In genomic region chr19:15276620-15277019, GRCh38 we compare ENCODE assay signal across 13 cellular contexts. TPM values are rescaled to one million over a fixed set of nuclear protein-coding genes. Genes with fewer than 3 reads are reported as not detected.
DNase-seq lines count a peak whose midpoint lies in the region; ATAC-seq and TF ChIP-seq lines count a peak whose summit lies in the region.
"Had no signal": no experiment of that assay in that cellular context is flagged by ENCODE, and none has a peak within 500 bp of the region (broad histone marks: within the 10 kb centered on the region; RNA-seq: fewer than 3 reads in every experiment).

No MANE protein-coding gene starts in this region.

- H3K36me3 ChIP-seq in ascending aorta (peaks cover 13 to 15% of the 10 kb centered on the region in 2 donors), right lobe of liver (peaks cover 0 to 13% (median 6%) of the 10 kb centered on the region in 4 donors), upper lobe of right lung (peaks cover 14% of the 10 kb centered on the region)

- WGBS in right lobe of liver (ENCODE audit: insufficient coverage, low coverage, low lambda C conversion rate, missing lambda C conversion rate) = 44% methylated on average over 8 of the region's 8 CpGs

- H3K4me3 ChIP-seq in ascending aorta (no peak overlapping the region), right lobe of liver (no peak overlapping the region), upper lobe of right lung (no peak overlapping the region)
- H3K4me3 ChIP-seq: PC-9 had no signal

- H3K27me3 Mint-ChIP-seq in natural killer cell (ENCODE audit: low read depth in 2 of 2) = no peaks in the 10 kb centered on the region
- no peaks in the 10 kb centered on the region for H3K27me3 Mint-ChIP-seq in natural killer cell treated with Interleukin-12 subunit alpha and Interleukin-12 subunit beta and Interleukin-15 and Interleukin-18, amount 100 ng/mL, for 72 hours

- H3K27ac ChIP-seq in ascending aorta = peak overlapping the region; percentile 17 to 25
- no peak overlapping the region for H3K27ac ChIP-seq in right lobe of liver
- peak overlapping the region; percentile 36 for H3K27ac ChIP-seq in upper lobe of right lung
- H3K27ac ChIP-seq: C4-2B, PC-9 had no signal

- H3K4me1 Mint-ChIP-seq in natural killer cell = peaks cover 66 to 93% of the 10 kb centered on the region in 2 donors
- H3K4me1 Mint-ChIP-seq in natural killer cell treated with Interleukin-12 subunit alpha and Interleukin-12 subunit beta and Interleukin-15 and Interleukin-18, amount 100 ng/mL, for 72 hours (ENCODE audit: low read depth in 2 of 2) = peaks cover 39 to 57% of the 10 kb centered on the region in 2 donors

- H3K27me3 ChIP-seq in ascending aorta (no peaks in the 10 kb centered on the region), right lobe of liver (no peaks in the 10 kb centered on the region), upper lobe of right lung (no peaks in the 10 kb centered on the region)

- no peaks in the 10 kb centered on the region for H3K36me3 Mint-ChIP-seq in natural killer cell
- peaks cover under 1% of the 10 kb centered on the region for H3K36me3 Mint-ChIP-seq in natural killer cell treated with Interleukin-12 subunit alpha and Interleukin-12 subunit beta and Interleukin-15 and Interleukin-18, amount 100 ng/mL, for 72 hours

- H3K9me3 Mint-ChIP-seq in natural killer cell = no peaks in the 10 kb centered on the region
- no peaks in the 10 kb centered on the region for H3K9me3 Mint-ChIP-seq in natural killer cell treated with Interleukin-12 subunit alpha and Interleukin-12 subunit beta and Interleukin-15 and Interleukin-18, amount 100 ng/mL, for 72 hours

- DNase-seq in natural killer cell = no peak
- no peak for DNase-seq in natural killer cell treated with Interleukin-12 subunit alpha and Interleukin-12 subunit beta and Interleukin-15 and Interleukin-18, amount 100 ng/mL, for 72 hours (ENCODE audit: low spot score)
- no peak for DNase-seq in ascending aorta (ENCODE audit: low spot score in 2 of 2)
- DNase-seq in right lobe of liver = peak in 1 of 3 donors; percentile 67
- DNase-seq in upper lobe of right lung = no peak
- no peak for DNase-seq in EL
- no peak for DNase-seq in NCI-H510A treated with DMSO at 0.1 percent for 48 hours (lab: John Stamatoyannopoulos, UW)
- DNase-seq: activated CD4-positive, CD25-positive, alpha-beta regulatory T cell; amniotic stem cell; NCI-H2081; PC-9 had no signal

- TF ChIP-seq CTCF in natural killer cell (IDR thresholded peaks at IDR 0.05) (no peak), ascending aorta (IDR thresholded peaks at IDR 0.05) (no peak), right lobe of liver (IDR thresholded peaks at IDR 0.05) (no peak), upper lobe of right lung (IDR thresholded peaks at IDR 0.05) (no peak)

- intact Hi-C loops in natural killer cell (cut with micrococcal nuclease) = no loop called here
- intact Hi-C loops in ascending aorta (cut with DNase I) = no loop called here
- intact Hi-C loops in right lobe of liver (cut with DNase I) = no loop called here
- intact Hi-C loops in upper lobe of right lung (cut with DNase I) = loop anchor here (10.0 kb wide), 1 partner anchor 48 kb away; no protein-coding TSS in a partner anchor

- H3K4me3 Mint-ChIP-seq in natural killer cell = peak overlapping the region; percentile 14
- no peak overlapping the region for H3K4me3 Mint-ChIP-seq in natural killer cell treated with Interleukin-12 subunit alpha and Interleukin-12 subunit beta and Interleukin-15 and Interleukin-18, amount 100 ng/mL, for 72 hours

- peak overlapping the region; percentile 25 to 87 for H3K27ac Mint-ChIP-seq in natural killer cell
- peak overlapping the region in 1 of 2 donors; percentile 26 for H3K27ac Mint-ChIP-seq in natural killer cell treated with Interleukin-12 subunit alpha and Interleukin-12 subunit beta and Interleukin-15 and Interleukin-18, amount 100 ng/mL, for 72 hours

- peaks cover 15 to 90% of the 10 kb centered on the region in 2 donors for H3K4me1 ChIP-seq in ascending aorta
- peaks cover 0 to 75% (median 27%) of the 10 kb centered on the region in 4 donors for H3K4me1 ChIP-seq in right lobe of liver
- H3K4me1 ChIP-seq in upper lobe of right lung = peaks cover 85% of the 10 kb centered on the region

- no peaks in the 10 kb centered on the region for H3K9me3 ChIP-seq in ascending aorta
- H3K9me3 ChIP-seq in right lobe of liver = no peaks in the 10 kb centered on the region
- H3K9me3 ChIP-seq in upper lobe of right lung = no peaks in the 10 kb centered on the region

- no peak for TF ChIP-seq POLR2A in right lobe of liver (IDR thresholded peaks at IDR 0.05)

- ATAC-seq in natural killer cell (no peak), right lobe of liver (peak; percentile 55 to 70 (median 63)), upper lobe of right lung (peak; percentile 38), GM19328 (IDR thresholded peaks at IDR 0.05; ENCODE audit: unreplicated experiment) (no peak)
- ATAC-seq in natural killer cell treated with Interleukin-12 subunit alpha and Interleukin-12 subunit beta and Interleukin-15 and Interleukin-18, amount 100 ng/mL, for 72 hours = no peak

RNA-seq across cellular contexts. Expression of gene EPHX3, which starts 44.4 kb away (rescaled TPM):
- not detected for total RNA-seq in natural killer cell
- total RNA-seq in natural killer cell treated with Interleukin-12 subunit alpha and Interleukin-12 subunit beta and Interleukin-15 and Interleukin-18, amount 100 ng/mL, for 72 hours = 1 to 10 TPM in 1 of 2 donors, under 1 TPM in 1; 0.81 to 1.0 TPM
- not detected for total RNA-seq in ascending aorta
- total RNA-seq in right lobe of liver = under 1 TPM in 3 of 6 experiments, not detected in 3; 0.20 to 0.25 (median 0.22) TPM
- total RNA-seq in upper lobe of right lung = 2.5 TPM

RNA-seq across cellular contexts. Expression of gene BRD4, which starts 55.7 kb away (rescaled TPM):
- 100 to 1,000 TPM in 1 of 3 donors, 10 to 100 TPM in 2; 91.9 to 116 (median 98.3) TPM for total RNA-seq in natural killer cell
- total RNA-seq in natural killer cell treated with Interleukin-12 subunit alpha and Interleukin-12 subunit beta and Interleukin-15 and Interleukin-18, amount 100 ng/mL, for 72 hours = 100 to 1,000 TPM; 111 to 161 TPM
- 55.3 TPM for total RNA-seq in ascending aorta
- 10 to 100 TPM; 20.0 to 52.6 (median 40.6) TPM for total RNA-seq in right lobe of liver
- total RNA-seq in upper lobe of right lung = 101 TPM

Comparison
In these comparisons a context has a peak if more than half of its experiments do, and no peak if none do; other contexts are left out.
1. ATAC-seq: peak in right lobe of liver (4 of 4) and upper lobe of right lung (single experiment); none in natural killer cell (0 of 3), natural killer cell treated with Interleukin-12 subunit alpha and Interleukin-12 subunit beta and Interleukin-15 and Interleukin-18, amount 100 ng/mL, for 72 hours (0 of 2) and GM19328 (single experiment).
2. H3K27ac ChIP-seq: peak in ascending aorta (2 of 2) and upper lobe of right lung (single experiment); none in right lobe of liver (0 of 3).